Comparison of ENCODE assay signal across 10 cellular contexts in genomic region chr7:55120501-55121198, GRCh38.
DNase-seq lines count a peak whose midpoint lies in the region; ATAC-seq, FAIRE-seq and TF ChIP-seq lines count a peak whose summit lies in the region.
"Had no signal": no experiment of that assay in that cellular context is flagged by ENCODE, and none has a peak within 500 bp of the region (broad histone marks: within the 10 kb centered on the region; RNA-seq: fewer than 3 reads in every experiment).

No MANE protein-coding gene starts in this region.

- ATAC-seq in HepG2: no peak
- ATAC-seq in mucosa of descending colon: peak; percentile 75
- peak; percentile 75 for ATAC-seq in aorta (ENCODE audit: low FRiP score)

- no peak for FAIRE-seq in HepG2 (lab: Jason Lieb, UNC)

- TF ChIP-seq CTCF in liver (IDR thresholded peaks at IDR 0.05; ENCODE audit: low read depth, low read length, missing input control) (no peak), HepG2 (CRISPR knock-in tag; IDR thresholded peaks at IDR 0.05) (no peak), esophagus muscularis mucosa (IDR thresholded peaks at IDR 0.05) (no peak), mucosa of descending colon (IDR thresholded peaks at IDR 0.05) (no peak)

- H4K20me1 ChIP-seq in HepG2 (ENCODE audit: insufficient read depth, low read length): no peaks in the 10 kb centered on the region
- H4K20me1 ChIP-seq: BLaER1 had no signal

- H3K27ac ChIP-seq in liver (ENCODE audit: low read depth in 1 of 2, low read length in 2 of 2): peak overlapping the region; percentile 86 to 96
- H3K27ac ChIP-seq in HepG2 (ENCODE audit: extremely low read length, insufficient read depth, low read length): no peak overlapping the region
- peak overlapping the region; percentile 59 to 65 (median 60) for H3K27ac ChIP-seq in esophagus muscularis mucosa (replicated peaks in 1 of 4)
- no peak overlapping the region for H3K27ac ChIP-seq in aorta (ENCODE audit: low read depth in 1 of 2, low read length in 2 of 2)
- H3K27ac ChIP-seq: BLaER1, VCaP had no signal

- no peak for DNase-seq in HepG2 (ENCODE audit: low spot score)
- peak; percentile 88 for DNase-seq in esophagus muscularis mucosa (ENCODE audit: extremely low spot score)
- DNase-seq in mucosa of descending colon: no peak
- DNase-seq in aorta: no peak
- no peak for DNase-seq in HEK293T (ENCODE audit: extremely low spot score)
- no peak for DNase-seq in foreskin melanocyte
- no peak for DNase-seq in 8988T

- no peak for TF ChIP-seq EP300 in HepG2 (IDR thresholded peaks at IDR 0.05; ENCODE audit: low read depth in 2 of 2, low read length in 2 of 2)
- no peak for TF ChIP-seq EP300 in HepG2 (CRISPR knock-in tag; IDR thresholded peaks at IDR 0.05; ENCODE audit: borderline replicate concordance)
- no peak for TF ChIP-seq EP300 in esophagus muscularis mucosa (IDR thresholded peaks at IDR 0.05)

- CTCF ChIA-PET in HepG2 (lab: Yijun Ruan, JAX; ENCODE audit: low intra/inter-chr PET ratio, low total read pairs): no interaction called here
- CTCF ChIA-PET in HEK293T (lab: Yijun Ruan, JAX): interaction anchor here (0.7 kb wide), 1 partner anchor 243 kb away, joined by 3 read pairs; no protein-coding TSS in a partner anchor

- TF ChIP-seq RAD21 in liver (IDR thresholded peaks at IDR 0.05) (peak; percentile 63), HepG2 (CRISPR knock-in tag; IDR thresholded peaks at IDR 0.05) (no peak)

- no peak overlapping the region for H2AFZ ChIP-seq in HepG2 (ENCODE audit: low read length)

- POLR2A ChIA-PET in HepG2 (lab: Yijun Ruan, JAX) (no interaction called here), HEK293T (lab: Yijun Ruan, JAX) (no interaction called here)

- intact Hi-C loops in HepG2 (cut with micrococcal nuclease; ENCODE audit: unreplicated experiment) (no loop called here), esophagus muscularis mucosa (cut with DNase I) (no loop called here), mucosa of descending colon (cut with DNase I, micrococcal nuclease) (loop anchor here in 1 of 2 donors (10.0 kb wide), 1 partner anchor 46 kb away; no protein-coding TSS in a partner anchor), aorta (cut with DNase I) (no loop called here)

- H3K9ac ChIP-seq in liver (ENCODE audit: low read depth in 1 of 2, low read length in 2 of 2) (no peak overlapping the region), HepG2 (ENCODE audit: insufficient read depth, low read depth, low read length) (no peak overlapping the region)
- H3K9ac ChIP-seq: BLaER1 had no signal

- H3K79me2 ChIP-seq in HepG2 (ENCODE audit: insufficient read depth, low read length): no peaks in the 10 kb centered on the region

- no peaks in the 10 kb centered on the region for H3K27me3 ChIP-seq in liver (ENCODE audit: control insufficient read depth in 4 of 4, insufficient read depth in 4 of 4, low read length in 3 of 4)
- no peaks in the 10 kb centered on the region for H3K27me3 ChIP-seq in HepG2 (ENCODE audit: control insufficient read depth in 1 of 2, insufficient read depth in 2 of 2, low read length in 2 of 2)
- no peaks in the 10 kb centered on the region for H3K27me3 ChIP-seq in esophagus muscularis mucosa
- no peaks in the 10 kb centered on the region for H3K27me3 ChIP-seq in aorta (ENCODE audit: control insufficient read depth in 1 of 2, insufficient read depth in 2 of 2, low read length in 1 of 2)
- H3K27me3 ChIP-seq: BLaER1 had no signal

- H3K9me3 ChIP-seq in liver (ENCODE audit: control insufficient read depth in 4 of 4, low read length in 3 of 4): no peaks in the 10 kb centered on the region
- no peaks in the 10 kb centered on the region for H3K9me3 ChIP-seq in HepG2 (ENCODE audit: low read length)
- H3K9me3 ChIP-seq in esophagus muscularis mucosa: no peaks in the 10 kb centered on the region
- no peaks in the 10 kb centered on the region for H3K9me3 ChIP-seq in mucosa of descending colon
- no peaks in the 10 kb centered on the region for H3K9me3 ChIP-seq in aorta (ENCODE audit: control insufficient read depth, low read length)
- H3K9me3 ChIP-seq: BLaER1 had no signal

- TF ChIP-seq POLR2A in HepG2 (IDR thresholded peaks at IDR 0.05; ENCODE audit: insufficient read depth in 1 of 2, low read depth in 2 of 2, low read length in 2 of 2) (no peak), esophagus muscularis mucosa (IDR thresholded peaks at IDR 0.05; ENCODE audit: low read depth) (no peak)

- in situ Hi-C loops in HepG2 (cut with HindIII; ENCODE audit: extremely low pct_ligation_motif_present, low pct_unique_long_range_greater_than_20kb): no loop called here

- H3K4me2 ChIP-seq in HepG2 (ENCODE audit: low read depth, low read length): no peak overlapping the region
- H3K4me2 ChIP-seq: BLaER1 had no signal

- no TSS peak for BruUV-seq in HepG2 (replicated peaks; lab: Mats Ljungman, UMichigan)

- H3K4me3 ChIP-seq in liver (ENCODE audit: low read depth in 1 of 3, low read length in 3 of 3) (no peak overlapping the region), HepG2 (replicated peaks in 1 of 3; ENCODE audit: insufficient read depth in 1 of 3, low read depth in 2 of 3, low read length in 3 of 3) (no peak overlapping the region), esophagus muscularis mucosa (no peak overlapping the region), mucosa of descending colon (no peak overlapping the region), aorta (ENCODE audit: low read length in 2 of 2) (no peak overlapping the region)
- H3K4me3 ChIP-seq: BLaER1 had no signal

- peaks cover 0 to under 1% (median 0%) of the 10 kb centered on the region in 4 donors for H3K36me3 ChIP-seq in liver (ENCODE audit: control insufficient read depth in 4 of 4, insufficient read depth in 3 of 4, low read depth in 1 of 4, low read length in 3 of 4)
- no peaks in the 10 kb centered on the region for H3K36me3 ChIP-seq in HepG2 (replicated peaks in 1 of 2; ENCODE audit: control insufficient read depth in 1 of 2, insufficient read depth in 2 of 2, low read length in 2 of 2)
- no peaks in the 10 kb centered on the region for H3K36me3 ChIP-seq in esophagus muscularis mucosa
- H3K36me3 ChIP-seq in mucosa of descending colon (ENCODE audit: low read depth): no peaks in the 10 kb centered on the region
- H3K36me3 ChIP-seq in aorta (ENCODE audit: control insufficient read depth in 1 of 2, insufficient read depth in 2 of 2, low read length in 1 of 2): no peaks in the 10 kb centered on the region
- H3K36me3 ChIP-seq: BLaER1 had no signal

- WGBS in liver: 57% methylated on average over 7 of the region's 7 CpGs
- WGBS in HepG2 (ENCODE audit: low lambda C conversion rate): 72% methylated on average over 7 of the region's 7 CpGs
- 81% methylated on average over 7 of the region's 7 CpGs for WGBS in esophagus muscularis mucosa
- WGBS in aorta, 2 donors: 78 to 80% methylated on average over 7 of the region's 7 CpGs

- H3K4me1 ChIP-seq in liver (ENCODE audit: control insufficient read depth in 4 of 4, insufficient read depth in 4 of 4, low read length in 3 of 4) (peaks cover 0 to 22% (median 2%) of the 10 kb centered on the region in 4 donors), HepG2 (ENCODE audit: insufficient read depth, low read length) (peaks cover 17% of the 10 kb centered on the region; the same call in 1 of the 2 replicates), esophagus muscularis mucosa (peaks cover 34 to 44% (median 40%) of the 10 kb centered on the region in 4 donors), mucosa of descending colon (ENCODE audit: low read depth) (peaks cover 9% of the 10 kb centered on the region), aorta (ENCODE audit: control insufficient read depth in 1 of 2, insufficient read depth in 2 of 2, low read length in 2 of 2) (no peaks in the 10 kb centered on the region)
- H3K4me1 ChIP-seq: BLaER1 had no signal

TF ChIP-seq in liver, 16 proteins besides CTCF, POLR2A, EP300 and RAD21 (continues in another document):
- TF ChIP-seq SP1 (IDR thresholded peaks at IDR 0.05): peak; percentile 68
- no peak for TF ChIP-seq TAF1 (conservative IDR thresholded peaks at IDR 0.05)
- peak in 1 of 2 donors; percentile 41 for TF ChIP-seq GABPA (IDR thresholded peaks at IDR 0.05 in 1 of 2, conservative IDR thresholded peaks at IDR 0.05 in 1 of 2)
- TF ChIP-seq ATF3 (IDR thresholded peaks at IDR 0.05): peak; percentile 25
- TF ChIP-seq FOXA1 (IDR thresholded peaks at IDR 0.05): peak; percentile 38
- peak; percentile 53 for TF ChIP-seq FOXA2 (IDR thresholded peaks at IDR 0.05)
- TF ChIP-seq HNF4A (conservative IDR thresholded peaks at IDR 0.05): peak; percentile 76 to 87
- TF ChIP-seq RXRA (IDR thresholded peaks at IDR 0.05): peak; percentile 78 to 90

TF ChIP-seq in HepG2, 621 proteins besides CTCF, POLR2A, EP300 and RAD21:
- no peak for TF ChIP-seq THAP7 (CRISPR knock-in tag; IDR thresholded peaks at IDR 0.05)

TF ChIP-seq in HEK293T, 16 proteins besides CTCF, POLR2A, EP300 and RAD21:
- TF ChIP-seq ELF4 (IDR thresholded peaks at IDR 0.05) (no peak), LEF1 (IDR thresholded peaks at IDR 0.05; ENCODE audit: borderline replicate concordance) (no peak), SP1 (IDR thresholded peaks at IDR 0.05) (no peak), FOXA1 (IDR thresholded peaks at IDR 0.05) (no peak), TARDBP (IDR thresholded peaks at IDR 0.05) (no peak), ARNT (IDR thresholded peaks at IDR 0.05) (no peak), ZNF384 (IDR thresholded peaks at IDR 0.05) (no peak)
TF ChIP-seq in HEK293T: peak in this region for 0.

Comparison
In these comparisons a context has a peak if more than half of its experiments do, and no peak if none do; other contexts are left out.
1. H3K27ac ChIP-seq: peak in liver (2 of 2) and esophagus muscularis mucosa (4 of 4); none in HepG2 (single experiment) and aorta (0 of 2).